8 cellular contexts compared by ENCODE assay signal in the genomic region with DNA sequence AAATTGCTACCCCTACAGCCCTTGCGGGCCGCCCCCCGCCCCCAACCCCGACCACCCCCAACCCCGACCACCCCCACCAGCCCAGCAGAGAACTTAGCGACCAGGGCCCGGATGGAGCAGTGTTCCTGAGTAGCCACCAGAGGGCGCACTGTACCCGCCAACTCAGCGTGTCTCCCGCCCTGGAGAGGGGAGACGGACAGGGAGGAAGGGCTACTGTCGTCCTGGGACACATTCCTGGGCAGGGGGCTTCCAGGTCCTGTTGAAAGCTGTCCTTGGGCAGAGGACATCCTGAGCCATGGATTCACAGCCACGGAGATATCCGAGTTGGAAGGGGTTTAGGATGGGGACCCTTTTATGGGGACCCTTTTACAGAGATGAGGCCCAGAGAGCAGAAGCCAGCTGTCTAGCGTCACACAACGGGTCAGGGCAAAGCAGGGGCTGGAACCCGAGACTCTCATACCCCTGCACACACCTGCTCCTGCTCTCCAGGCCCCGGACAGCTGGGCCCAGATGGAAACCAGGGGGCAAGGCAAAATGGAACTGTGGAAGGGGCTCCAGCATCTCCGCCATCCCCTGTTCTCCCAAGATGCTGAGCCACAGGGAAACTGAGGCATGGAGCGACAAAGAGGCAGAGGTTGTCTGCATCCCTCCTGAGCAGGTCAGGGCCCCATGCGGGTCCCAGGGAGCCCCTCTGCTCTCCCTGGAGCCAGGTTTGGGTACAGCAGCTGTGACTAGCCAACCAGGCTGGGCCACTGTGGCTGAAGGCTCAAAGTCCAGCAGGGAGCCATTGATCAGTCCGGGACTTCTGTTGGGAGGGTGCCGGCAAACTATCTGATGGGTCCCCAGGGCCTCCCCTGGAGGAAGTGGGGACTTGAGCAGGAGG.
DNase-seq lines count a peak whose midpoint lies in the region; ATAC-seq and TF ChIP-seq lines count a peak whose summit lies in the region.

No MANE protein-coding gene starts in this region.

- H3K9ac ChIP-seq in BLaER1 treated with 17β-estradiol and CSF1 and Interleukin-3, amounts not matched to agents 10 nM and 100 nM, result peak overlapping the region in 9 of 11 experiments; percentile 20 to 60 (median 44); a peak in 11 of 22 replicates

- TF ChIP-seq CTCF in VCaP (conservative IDR thresholded peaks at IDR 0.05) (peak; percentile 82), brain microvascular endothelial cell (IDR thresholded peaks at IDR 0.05; ENCODE audit: low read depth, low read length, missing control alignments) (peak; percentile 82)

- peak overlapping the region in 7 of 11 experiments; percentile 9 to 67 (median 50); a peak in 13 of 22 replicates for H3K27ac ChIP-seq in BLaER1 treated with 17β-estradiol and CSF1 and Interleukin-3, amounts not matched to agents 10 nM and 100 nM
- H3K27ac ChIP-seq in VCaP (no peak overlapping the region), brain microvascular endothelial cell (no peak overlapping the region)

- H3K4me2 ChIP-seq in BLaER1 treated with 17β-estradiol and CSF1 and Interleukin-3, amounts not matched to agents 10 nM and 100 nM, result peak overlapping the region; percentile 60 to 93 (median 76)

- peak; percentile 58 for ATAC-seq in GM21447 (IDR thresholded peaks at IDR 0.05; ENCODE audit: unreplicated experiment)

- H3K4me1 ChIP-seq in BLaER1 treated with 17β-estradiol and CSF1 and Interleukin-3, amounts not matched to agents 10 nM and 100 nM, result peaks cover 58 to 98% (median 67%) of the 10 kb centered on the region in 10 experiments

- H3K36me3 ChIP-seq in BLaER1 treated with 17β-estradiol and CSF1 and Interleukin-3, amounts not matched to agents 10 nM and 100 nM, result no peaks in the 10 kb centered on the region
- no peaks in the 10 kb centered on the region for H3K36me3 ChIP-seq in brain microvascular endothelial cell (replicated peaks)

- 0 out of 20 replicates have a peak overlapping the region, but pooled peaks of 1 of the 10 experiments have one; percentile 25 for H3K4me3 ChIP-seq in BLaER1 treated with 17β-estradiol and CSF1 and Interleukin-3, amounts not matched to agents 10 nM and 100 nM
- H3K4me3 ChIP-seq in brain microvascular endothelial cell (ENCODE audit: low read depth, low read length), result no peak overlapping the region

- peaks cover 0 to 18% (median 12%) of the 10 kb centered on the region in 11 experiments; a peak in 8 of 22 replicates for H3K27me3 ChIP-seq in BLaER1 treated with 17β-estradiol and CSF1 and Interleukin-3, amounts not matched to agents 10 nM and 100 nM
- H3K27me3 ChIP-seq in brain microvascular endothelial cell (replicated peaks), result no peaks in the 10 kb centered on the region

- peaks cover 0 to 28% (median 0%) of the 10 kb centered on the region in 11 experiments; a peak in 4 of 22 replicates for H4K20me1 ChIP-seq in BLaER1 treated with 17β-estradiol and CSF1 and Interleukin-3, amounts not matched to agents 10 nM and 100 nM

- in situ Hi-C loops in brain microvascular endothelial cell (cut with HindIII; ENCODE audit: low pct_ligation_motif_present, low sequenced_read_pairs), result no loop called here

- peak; percentile 28 for DNase-seq in NCI-H2029 (lab: John Stamatoyannopoulos, UW)
- DNase-seq in brain microvascular endothelial cell, result no peak
- DNase-seq in inferior parietal cortex (ENCODE audit: extremely low spot score), result peak; percentile 80
- peak; percentile 66 to 69 for DNase-seq in stimulated activated CD4-positive, alpha-beta T cell treated with anti-CD3 and anti-CD28 coated beads, Interleukin-1b, Interleukin-23, amount 100 ng/mL, for 4 hours (ENCODE audit: low read depth in 2 of 2)
- DNase-seq in NCI-H524 treated with DMSO at 0.1 percent for 48 hours (lab: John Stamatoyannopoulos, UW), result no peak

- H3K9me3 ChIP-seq in BLaER1 treated with 17β-estradiol and CSF1 and Interleukin-3, amounts not matched to agents 10 nM and 100 nM (replicated peaks in 1 of 11), result no peaks in the 10 kb centered on the region

Comparison
In these comparisons a context has a peak if more than half of its experiments do, and no peak if none do; other contexts are left out.
1. H3K27ac ChIP-seq: peak in BLaER1 treated with 17β-estradiol and CSF1 and Interleukin-3, amounts not matched to agents 10 nM and 100 nM (7 of 11); none in VCaP (single experiment) and brain microvascular endothelial cell (single experiment).
2. DNase-seq: peak in NCI-H2029 (single experiment), inferior parietal cortex (single experiment) and stimulated activated CD4-positive, alpha-beta T cell treated with anti-CD3 and anti-CD28 coated beads, Interleukin-1b, Interleukin-23, amount 100 ng/mL, for 4 hours (2 of 2); none in brain microvascular endothelial cell (single experiment) and NCI-H524 treated with DMSO at 0.1 percent for 48 hours (single experiment).